ENCODE assay signal across 8 cellular contexts in the genomic region with DNA sequence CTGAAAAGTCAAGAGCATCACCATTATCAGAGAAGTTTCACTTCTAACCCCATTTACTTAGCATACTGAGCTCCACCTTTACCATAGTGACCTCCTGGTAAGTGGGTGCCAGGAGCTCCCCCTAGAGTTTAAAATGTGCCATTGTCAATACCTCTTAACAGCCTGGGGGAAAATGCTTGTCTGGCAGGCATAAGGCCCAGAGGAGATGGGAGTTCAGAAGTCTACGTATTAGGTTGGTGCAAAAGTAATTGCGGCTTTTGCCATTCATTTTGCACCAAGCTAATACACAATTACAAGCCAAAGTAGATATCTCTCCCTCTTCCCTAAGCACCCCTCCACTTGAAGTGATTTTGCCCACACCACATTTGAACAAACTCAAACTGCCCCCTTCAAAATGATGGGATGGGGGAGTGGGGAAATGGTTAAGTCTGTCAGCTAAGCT.
DNase-seq lines count a peak whose midpoint lies in the region; TF ChIP-seq lines count a peak whose summit lies in the region.

No MANE protein-coding gene starts in this region.

- TF ChIP-seq CTCF in HFF-Myc (IDR thresholded peaks at IDR 0.05; ENCODE audit: low read depth, low read length, missing control alignments) (peak; percentile 68), LNCAP (IDR thresholded peaks at IDR 0.05) (peak; percentile 79), fibroblast of pulmonary artery (IDR thresholded peaks at IDR 0.05; ENCODE audit: low read length, missing control alignments) (peak; percentile 67)

- H3K4me3 ChIP-seq in HFF-Myc (replicated peaks; ENCODE audit: low read depth, low read length) (no peak overlapping the region), fibroblast of pulmonary artery (replicated peaks; ENCODE audit: low read depth, low read length) (no peak overlapping the region)

- peak; percentile 2 for DNase-seq in stimulated activated CD4-positive, alpha-beta T cell treated with anti-CD3 and anti-CD28 coated beads, Interleukin-1b, Interleukin-23, amount 100 ng/mL, for 48 hours
- no peak for DNase-seq in stimulated activated CD4-positive, alpha-beta T cell treated with anti-CD3 and anti-CD28 coated beads, Interleukin-4, amount 100 ng/mL, for 4 hours
- DNase-seq in HFF-Myc (ENCODE audit: extremely low read depth, low read depth) (peak; percentile 46), RKO (ENCODE audit: low spot score) (peak; percentile 73), fibroblast of pulmonary artery (ENCODE audit: low read depth) (peak; percentile 63), pons (ENCODE audit: low spot score) (peak; percentile 79), ureter (ENCODE audit: low spot score) (no peak)

Comparison
In these comparisons a context has a peak if more than half of its experiments do, and no peak if none do; other contexts are left out.
1. DNase-seq: peak in stimulated activated CD4-positive, alpha-beta T cell treated with anti-CD3 and anti-CD28 coated beads, Interleukin-1b, Interleukin-23, amount 100 ng/mL, for 48 hours (single experiment), HFF-Myc (single experiment), RKO (single experiment), fibroblast of pulmonary artery (single experiment) and pons (single experiment); none in stimulated activated CD4-positive, alpha-beta T cell treated with anti-CD3 and anti-CD28 coated beads, Interleukin-4, amount 100 ng/mL, for 4 hours (0 of 2) and ureter (single experiment).
2. Peak in every context shown above with its lines, with median percentiles within 50 percentile points of each other: CTCF ChIP-seq.